In genomic region chr9:88535226-88535931, GRCh38 we compare ENCODE assay signal across 8 cellular contexts. TPM values are rescaled to one million over a fixed set of nuclear protein-coding genes. Genes with fewer than 3 reads are reported as not detected.
DNase-seq lines count a peak whose midpoint lies in the region; FAIRE-seq and TF ChIP-seq lines count a peak whose summit lies in the region.

No MANE protein-coding gene starts in this region.

- H3K56ac ChIP-seq in mesendoderm (ENCODE audit: low read length), result peak overlapping the region; percentile 78

- H3K9ac ChIP-seq in KMS-11 (no peak overlapping the region), mesendoderm (ENCODE audit: low read length) (peak overlapping the region; percentile 31)

- H3K4me3 ChIP-seq in AG04449 (ENCODE audit: low read depth, low read length) (peak overlapping the region; percentile 71), KMS-11 (IDR thresholded peaks at IDR 0.05; ENCODE audit: insufficient read depth, low read depth, low read length) (no peak overlapping the region), bronchial epithelial cell (ENCODE audit: low read depth, low read length) (peak overlapping the region; percentile 43), mesendoderm (ENCODE audit: low read length) (peak overlapping the region; percentile 30), vagina (peak overlapping the region; percentile 57 to 71)

- no peaks in the 10 kb centered on the region for H3K9me3 ChIP-seq in vagina

- H3K4me2 ChIP-seq in KMS-11 (peak overlapping the region; percentile 36; the same call in 1 of the 2 replicates), mesendoderm (ENCODE audit: low read length) (peak overlapping the region; percentile 82)

- H2AK5ac ChIP-seq in mesendoderm (ENCODE audit: low read length), result no peak overlapping the region

- no peak overlapping the region for H4K8ac ChIP-seq in mesendoderm (ENCODE audit: low read depth, low read length)

- H3K18ac ChIP-seq in mesendoderm (ENCODE audit: low read length), result no peak overlapping the region

- no peak overlapping the region for H3K4ac ChIP-seq in mesendoderm (ENCODE audit: low read depth, low read length)

- no peak for TF ChIP-seq POLR2A in vagina (IDR thresholded peaks at IDR 0.05)

- no peak overlapping the region for H3K27ac ChIP-seq in KMS-11
- H3K27ac ChIP-seq in mesendoderm (ENCODE audit: low read depth, low read length), result no peak overlapping the region
- H3K27ac ChIP-seq in vagina, result peak overlapping the region; percentile 91

- TF ChIP-seq CTCF in AG04449 (IDR thresholded peaks at IDR 0.05; ENCODE audit: insufficient read depth, low read length, missing control alignments) (peak; percentile 26), KMS-11 (conservative IDR thresholded peaks at IDR 0.05; ENCODE audit: low read depth, low read length) (no peak), bronchial epithelial cell (IDR thresholded peaks at IDR 0.05; ENCODE audit: insufficient read depth, low read length, severe bottlenecking) (peak; percentile 1), vagina (IDR thresholded peaks at IDR 0.05) (no peak), GM10248 (IDR thresholded peaks at IDR 0.05; ENCODE audit: control extremely low read depth, extremely low read depth, low read depth, missing control alignments) (no peak)

- H3K27me3 ChIP-seq in KMS-11 (ENCODE audit: insufficient read depth, low read depth), result no peaks in the 10 kb centered on the region
- no peaks in the 10 kb centered on the region for H3K27me3 ChIP-seq in bronchial epithelial cell (ENCODE audit: control insufficient read depth, insufficient read depth, low read length)
- no peaks in the 10 kb centered on the region for H3K27me3 ChIP-seq in mesendoderm (ENCODE audit: insufficient read depth, low read length, poor library complexity)
- no peaks in the 10 kb centered on the region for H3K27me3 ChIP-seq in vagina

- no peak overlapping the region for H2BK15ac ChIP-seq in mesendoderm (replicated peaks; ENCODE audit: low read depth)

- POLR2A ChIA-PET in AG04449 (lab: Yijun Ruan, JAX) (interaction anchor here (1.1 kb wide), 2 partner anchors 36 to 57 kb away, joined by 3 read pairs; no protein-coding TSS in a partner anchor), GM10248 (lab: Yijun Ruan, JAX) (no interaction called here)

- no peak overlapping the region for H3K23ac ChIP-seq in mesendoderm (ENCODE audit: low read length)

- no peaks in the 10 kb centered on the region for H3K36me3 ChIP-seq in KMS-11 (ENCODE audit: insufficient read depth)
- no peaks in the 10 kb centered on the region for H3K36me3 ChIP-seq in bronchial epithelial cell (ENCODE audit: control insufficient read depth, insufficient read depth, low read length)
- H3K36me3 ChIP-seq in mesendoderm (ENCODE audit: control insufficient read depth, insufficient read depth, low read length), result no peaks in the 10 kb centered on the region
- no peaks in the 10 kb centered on the region for H3K36me3 ChIP-seq in vagina

- FAIRE-seq in bronchial epithelial cell (lab: Jason Lieb, UNC), result no peak
- FAIRE-seq in GM19239 (lab: Jason Lieb, UNC), result no peak

- no peak overlapping the region for H2BK120ac ChIP-seq in mesendoderm (ENCODE audit: low read depth, low read length)

- WGBS in mesendoderm (ENCODE audit: extremely low coverage, insufficient coverage, low lambda C conversion rate), result no CpG with 5 or more reads among the region's 67 CpGs

- H3K79me1 ChIP-seq in mesendoderm (ENCODE audit: low read length), result no peaks in the 10 kb centered on the region

- no peak for DNase-seq in AG04449 (ENCODE audit: low read depth, low spot score)
- DNase-seq in bronchial epithelial cell (ENCODE audit: low read depth), result no peak
- peak; percentile 55 for DNase-seq in mesendoderm
- DNase-seq in vagina (ENCODE audit: extremely low spot score in 2 of 2), result no peak
- DNase-seq in GM10248 (ENCODE audit: extremely low spot score), result no peak
- no peak for DNase-seq in middle frontal gyrus (ENCODE audit: extremely low spot score, low spot score)
- no peak for DNase-seq in GM19239 (ENCODE audit: insufficient read length, low spot score)

- H2AFZ ChIP-seq in KMS-11 (ENCODE audit: low read depth), result peak overlapping the region; percentile 41; the same call in 1 of the 2 replicates

- H3K4me1 ChIP-seq in KMS-11 (ENCODE audit: low read depth, poor library complexity, severe bottlenecking) (no peaks in the 10 kb centered on the region), mesendoderm (ENCODE audit: control insufficient read depth, low read depth, low read length) (peaks cover 2% of the 10 kb centered on the region), vagina (peaks cover 52% of the 10 kb centered on the region)

- no peak overlapping the region for H4K5ac ChIP-seq in mesendoderm (ENCODE audit: low read length)

- CTCF ChIA-PET in AG04449 (lab: Yijun Ruan, JAX), result interaction anchor here (0.8 to 3.2 kb wide), 3 partner anchors 44 to 143 kb away, joined by 3 to 12 read pairs (median 4); no protein-coding TSS in a partner anchor
- CTCF ChIA-PET in GM10248 (lab: Yijun Ruan, JAX), result no interaction called here

- no peaks in the 10 kb centered on the region for H4K20me1 ChIP-seq in KMS-11 (ENCODE audit: insufficient read depth)

- no peaks in the 10 kb centered on the region for H3K79me2 ChIP-seq in KMS-11 (ENCODE audit: insufficient read depth, low read depth)
- H3K79me2 ChIP-seq in mesendoderm (ENCODE audit: control insufficient read depth, insufficient read depth, low read length), result no peaks in the 10 kb centered on the region

- H2BK5ac ChIP-seq in mesendoderm (ENCODE audit: low read length), result no peak overlapping the region

- intact Hi-C loops in vagina (cut with DNase I), result loop anchor here (2.0 kb wide), 1 partner anchor 147 kb away; the partner anchor contains the start of gene SPIN1

RNA-seq across cellular contexts. Expression of gene NXNL2, which starts 0.4 kb away (rescaled TPM):
- total RNA-seq in bronchial epithelial cell (0.26 TPM in 1 of 2 replicates, not detected in the other), vagina (2.5 TPM)
- polyA plus RNA-seq in mesendoderm (2013, experiment 1 of 2), result 0.32 TPM
- polyA plus RNA-seq in mesendoderm (2013, experiment 2 of 2), result 0.22 TPM

Comparison
In these comparisons a context has a peak if more than half of its experiments do, and no peak if none do; other contexts are left out.
1. CTCF ChIP-seq: peak in AG04449 (single experiment) and bronchial epithelial cell (single experiment); none in KMS-11 (single experiment), vagina (0 of 3) and GM10248 (single experiment).